ENCODE assay signal across 12 cellular contexts in genomic region chr17:77408284-77408683, GRCh38.
DNase-seq lines count a peak whose midpoint lies in the region; ATAC-seq, FAIRE-seq and TF ChIP-seq lines count a peak whose summit lies in the region.
"Had no signal": no experiment of that assay in that cellular context is flagged by ENCODE, and none has a peak within 500 bp of the region (broad histone marks: within the 10 kb centered on the region; RNA-seq: fewer than 3 reads in every experiment).

No MANE protein-coding gene starts in this region.

- peak overlapping the region; percentile 64 for H3K4me3 Mint-ChIP-seq in T-helper 1 cell treated with Interleukin-12 subunit alpha and Interleukin-12 subunit beta and Interleukin-4 antibody, amounts not matched to agents 30 μg/mL and 1 μg/mL, for 36 hours
- H3K4me3 Mint-ChIP-seq in activated T-helper 17 cell treated with anti-CD3 and anti-CD28 coated beads, Interleukin-2, amount 50 U/mL, for 72 hours, result peak overlapping the region; percentile 96
- H3K4me3 Mint-ChIP-seq in stimulated activated effector memory CD8-positive, alpha-beta T cell treated with anti-CD3 and anti-CD28 coated beads, Interleukin-12 subunit alpha, Interleukin-12 subunit beta, amount 100 ng/mL, for 72 hours, result peak overlapping the region; percentile 94

- DNase-seq in T-helper 1 cell (no peak), kidney (peak; percentile 69), NCI-H2196 treated with DMSO at 0.1 percent for 48 hours (lab: John Stamatoyannopoulos, UW; ENCODE audit: unreplicated experiment) (no peak), HK-2 (ENCODE audit: unreplicated experiment) (no peak), NCI-H1105 (lab: John Stamatoyannopoulos, UW) (no peak)
- DNase-seq in stimulated activated effector memory CD8-positive, alpha-beta T cell treated with anti-CD3 and anti-CD28 coated beads, Interleukin-12 subunit alpha, Interleukin-12 subunit beta, amount 100 ng/mL, for 72 hours (ENCODE audit: low spot score in 2 of 2), result no peak
- DNase-seq: 8988T, NCI-H69 had no signal

- no peaks in the 10 kb centered on the region for H3K9me3 Mint-ChIP-seq in T-helper 1 cell treated with Interleukin-12 subunit alpha and Interleukin-12 subunit beta and Interleukin-4 antibody, amounts not matched to agents 30 μg/mL and 1 μg/mL, for 36 hours
- H3K9me3 Mint-ChIP-seq in activated T-helper 17 cell treated with anti-CD3 and anti-CD28 coated beads, Interleukin-2, amount 50 U/mL, for 72 hours, result no peaks in the 10 kb centered on the region
- H3K9me3 Mint-ChIP-seq in stimulated activated effector memory CD8-positive, alpha-beta T cell treated with anti-CD3 and anti-CD28 coated beads, Interleukin-12 subunit alpha, Interleukin-12 subunit beta, amount 100 ng/mL, for 72 hours, result no peaks in the 10 kb centered on the region

- H3K27ac ChIP-seq in kidney (ENCODE audit: low read depth in 2 of 2, low read length in 2 of 2), result no peak overlapping the region
- H3K27ac ChIP-seq: KMS-11, VCaP had no signal

- peaks cover 67% of the 10 kb centered on the region for H3K4me1 Mint-ChIP-seq in T-helper 1 cell treated with Interleukin-12 subunit alpha and Interleukin-12 subunit beta and Interleukin-4 antibody, amounts not matched to agents 30 μg/mL and 1 μg/mL, for 36 hours (ENCODE audit: low read depth)
- H3K4me1 Mint-ChIP-seq in activated T-helper 17 cell treated with anti-CD3 and anti-CD28 coated beads, Interleukin-2, amount 50 U/mL, for 72 hours, result peaks cover 50% of the 10 kb centered on the region
- H3K4me1 Mint-ChIP-seq in stimulated activated effector memory CD8-positive, alpha-beta T cell treated with anti-CD3 and anti-CD28 coated beads, Interleukin-12 subunit alpha, Interleukin-12 subunit beta, amount 100 ng/mL, for 72 hours, result peaks cover 98% of the 10 kb centered on the region

- FAIRE-seq in kidney (lab: Jason Lieb, UNC), result no peak

- no peaks in the 10 kb centered on the region for H3K9me3 ChIP-seq in kidney (ENCODE audit: control insufficient read depth in 1 of 2, low read length in 2 of 2)

- ATAC-seq in activated T-helper 17 cell treated with anti-CD3 and anti-CD28 coated beads, Interleukin-2, amount 50 U/mL, for 72 hours (replicated peaks), result no peak
- no peak for ATAC-seq in stimulated activated effector memory CD8-positive, alpha-beta T cell treated with anti-CD3 and anti-CD28 coated beads, Interleukin-12 subunit alpha, Interleukin-12 subunit beta, amount 100 ng/mL, for 72 hours

- H3K4me1 ChIP-seq in kidney (ENCODE audit: control insufficient read depth in 1 of 2, insufficient read depth in 1 of 2, low read depth in 1 of 2, low read length in 2 of 2), result peaks cover 6 to 15% of the 10 kb centered on the region in 2 donors

- no peaks in the 10 kb centered on the region for H3K27me3 Mint-ChIP-seq in T-helper 1 cell treated with Interleukin-12 subunit alpha and Interleukin-12 subunit beta and Interleukin-4 antibody, amounts not matched to agents 30 μg/mL and 1 μg/mL, for 36 hours (ENCODE audit: low read depth)
- H3K27me3 Mint-ChIP-seq in activated T-helper 17 cell treated with anti-CD3 and anti-CD28 coated beads, Interleukin-2, amount 50 U/mL, for 72 hours, result no peaks in the 10 kb centered on the region

- H3K4me3 ChIP-seq in kidney (ENCODE audit: low read length in 2 of 2), result no peak overlapping the region

- intact Hi-C loops in kidney (cut with DNase I), result no loop called here

- H3K36me3 Mint-ChIP-seq in T-helper 1 cell treated with Interleukin-12 subunit alpha and Interleukin-12 subunit beta and Interleukin-4 antibody, amounts not matched to agents 30 μg/mL and 1 μg/mL, for 36 hours (ENCODE audit: low read depth), result peaks cover 43% of the 10 kb centered on the region
- H3K36me3 Mint-ChIP-seq in activated T-helper 17 cell treated with anti-CD3 and anti-CD28 coated beads, Interleukin-2, amount 50 U/mL, for 72 hours (ENCODE audit: low read depth), result peaks cover 52% of the 10 kb centered on the region
- peaks cover 49% of the 10 kb centered on the region for H3K36me3 Mint-ChIP-seq in stimulated activated effector memory CD8-positive, alpha-beta T cell treated with anti-CD3 and anti-CD28 coated beads, Interleukin-12 subunit alpha, Interleukin-12 subunit beta, amount 100 ng/mL, for 72 hours

- no peak overlapping the region for H3K9ac ChIP-seq in kidney (ENCODE audit: low read length in 2 of 2)
- H3K9ac ChIP-seq: KMS-11 had no signal

- TF ChIP-seq CTCF in kidney (IDR thresholded peaks at IDR 0.05; ENCODE audit: borderline replicate concordance, extremely low read depth, insufficient read depth), result no peak

- peaks cover 3 to 6% of the 10 kb centered on the region in 2 donors for H3K36me3 ChIP-seq in kidney (ENCODE audit: control insufficient read depth in 1 of 2, insufficient read depth in 2 of 2, low read length in 2 of 2)

- H3K27ac Mint-ChIP-seq in T-helper 1 cell treated with Interleukin-12 subunit alpha and Interleukin-12 subunit beta and Interleukin-4 antibody, amounts not matched to agents 30 μg/mL and 1 μg/mL, for 36 hours, result peak overlapping the region; percentile 81
- H3K27ac Mint-ChIP-seq in activated T-helper 17 cell treated with anti-CD3 and anti-CD28 coated beads, Interleukin-2, amount 50 U/mL, for 72 hours, result peak overlapping the region; percentile 97
- H3K27ac Mint-ChIP-seq in stimulated activated effector memory CD8-positive, alpha-beta T cell treated with anti-CD3 and anti-CD28 coated beads, Interleukin-12 subunit alpha, Interleukin-12 subunit beta, amount 100 ng/mL, for 72 hours, result peak overlapping the region; percentile 92
